ENCODE assay signal across 8 cellular contexts in the genomic region with DNA sequence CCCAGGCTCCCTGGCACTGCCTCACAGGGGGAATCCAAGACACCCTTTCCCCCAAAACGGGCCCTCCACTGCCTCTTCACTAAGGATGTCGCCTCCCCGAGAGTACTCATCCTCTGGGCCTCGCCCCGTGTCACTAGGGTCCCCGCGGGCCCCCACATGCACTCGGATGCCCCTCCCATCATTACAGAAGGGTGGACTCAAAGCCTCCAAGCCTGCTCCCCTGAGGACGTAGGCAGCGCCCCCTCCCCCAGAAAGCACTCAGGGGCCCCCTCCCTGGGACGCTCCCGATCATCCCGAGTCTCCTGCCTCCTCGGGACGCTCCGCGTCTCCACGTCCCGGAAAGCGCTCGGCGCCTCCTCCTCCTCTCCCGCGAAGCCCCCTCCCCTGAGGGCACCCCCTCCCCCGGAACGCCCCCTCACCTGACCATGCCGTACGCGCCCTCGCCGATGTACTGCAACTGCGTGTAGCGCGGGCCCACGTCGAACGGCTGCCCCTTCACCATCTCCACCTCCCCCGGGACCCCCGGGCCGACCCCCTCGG. TPM values are rescaled to one million over a fixed set of nuclear protein-coding genes. Genes with fewer than 3 reads are reported as not detected.
DNase-seq lines count a peak whose midpoint lies in the region; ATAC-seq and TF ChIP-seq lines count a peak whose summit lies in the region.

No MANE protein-coding gene starts in this region.

- H3K79me2 ChIP-seq in OCI-LY7 (ENCODE audit: insufficient read depth, low read depth, low read length) = no peaks in the 10 kb centered on the region

- H3K4me1 Mint-ChIP-seq in central memory CD8-positive, alpha-beta T cell = peaks cover 15% of the 10 kb centered on the region

- peak overlapping the region; percentile 71 for H3K27ac Mint-ChIP-seq in central memory CD8-positive, alpha-beta T cell (ENCODE audit: low read depth)

- H3K4me2 ChIP-seq in OCI-LY7 (ENCODE audit: low read length) = peak overlapping the region; percentile 81

- H3K27me3 Mint-ChIP-seq in central memory CD8-positive, alpha-beta T cell = no peaks in the 10 kb centered on the region

- TF ChIP-seq CTCF in OCI-LY7 (conservative IDR thresholded peaks at IDR 0.05; ENCODE audit: low read length) = no peak
- no peak for TF ChIP-seq CTCF in lung (IDR thresholded peaks at IDR 0.05; ENCODE audit: control extremely low read depth, extremely low read depth)
- no peak for TF ChIP-seq CTCF in thyroid gland (IDR thresholded peaks at IDR 0.05)

- no peaks in the 10 kb centered on the region for H3K9me2 ChIP-seq in OCI-LY7 (ENCODE audit: insufficient read depth, low read length)

- no TSS peak for BruUV-seq in OCI-LY7 (replicated peaks; lab: Mats Ljungman, UMichigan)

- H2AFZ ChIP-seq in OCI-LY7 (ENCODE audit: low read length) = peak overlapping the region; percentile 63; the same call in 1 of the 2 replicates

- H3K27me3 ChIP-seq in lung (ENCODE audit: control insufficient read depth, insufficient read depth) (no peaks in the 10 kb centered on the region), thyroid gland (no peaks in the 10 kb centered on the region)

- no peaks in the 10 kb centered on the region for H3K9me3 ChIP-seq in OCI-LY7 (ENCODE audit: low read length)
- no peaks in the 10 kb centered on the region for H3K9me3 ChIP-seq in lung (ENCODE audit: control insufficient read depth in 2 of 2, insufficient read depth in 1 of 2, low read length in 1 of 2)
- H3K9me3 ChIP-seq in thyroid gland = no peaks in the 10 kb centered on the region

- ATAC-seq in GM18505 (IDR thresholded peaks at IDR 0.05; ENCODE audit: unreplicated experiment) (peak; percentile 3), lung (ENCODE audit: insufficient read depth, low FRiP score) (no peak)
- peak; percentile 54 for ATAC-seq in central memory CD8-positive, alpha-beta T cell (replicated peaks; ENCODE audit: extremely low read depth, poor library complexity, severe bottlenecking)

- peak overlapping the region; percentile 71 for H3K4me3 ChIP-seq in OCI-LY7 (ENCODE audit: low read depth, low read length, poor library complexity, severe bottlenecking)
- H3K4me3 ChIP-seq in lung = peak overlapping the region; percentile 87
- H3K4me3 ChIP-seq in thyroid gland (replicated peaks in 1 of 3) = peak overlapping the region; percentile 31 to 84 (median 72)

- no peaks in the 10 kb centered on the region for H3K9me3 Mint-ChIP-seq in central memory CD8-positive, alpha-beta T cell

- no peaks in the 10 kb centered on the region for H4K20me1 ChIP-seq in OCI-LY7 (ENCODE audit: insufficient read depth, low read length)

- no peaks in the 10 kb centered on the region for H3K36me3 ChIP-seq in OCI-LY7 (ENCODE audit: insufficient read depth, low read length)
- peaks cover 0 to 16% of the 10 kb centered on the region in 2 donors for H3K36me3 ChIP-seq in lung (ENCODE audit: control insufficient read depth in 2 of 2, insufficient read depth in 2 of 2, low read length in 2 of 2)
- H3K36me3 ChIP-seq in thyroid gland = peaks cover 8 to 9% of the 10 kb centered on the region in 2 donors

- TF ChIP-seq POLR2A in GM18505 (IDR thresholded peaks at IDR 0.05; ENCODE audit: borderline replicate concordance, extremely low read depth, insufficient read depth, insufficient read length) = no peak
- TF ChIP-seq POLR2A in thyroid gland (IDR thresholded peaks at IDR 0.05) = no peak

- WGBS in lung, 2 donors = 1 to 3% methylated on average over 37 to 41 of the region's 41 CpGs
- WGBS in thyroid gland, 2 donors = 1 to 8% methylated on average over 8 to 23 of the region's 41 CpGs

- intact Hi-C loops in OCI-LY7 (cut with micrococcal nuclease; ENCODE audit: unreplicated experiment) = no loop called here
- intact Hi-C loops in thyroid gland (cut with DNase I) = no loop called here

- DNase-seq in OCI-LY7 (ENCODE audit: low spot score) (peak; percentile 16), lung (ENCODE audit: low spot score) (no peak), thyroid gland (no peak), dedifferentiated amniotic fluid mesenchymal stem cell (ENCODE audit: extremely low spot score) (no peak), cerebellar nuclear complex (lab: John Stamatoyannopoulos, UW) (no peak), NCI-H1105 treated with DMSO at 0.1 percent for 48 hours (lab: John Stamatoyannopoulos, UW) (no peak)
- no peak for DNase-seq in central memory CD8-positive, alpha-beta T cell (ENCODE audit: low spot score in 2 of 2)

- peak overlapping the region; percentile 82 for H3K4me3 Mint-ChIP-seq in central memory CD8-positive, alpha-beta T cell

- H3K36me3 Mint-ChIP-seq in central memory CD8-positive, alpha-beta T cell (ENCODE audit: insufficient read depth) = peaks cover 7% of the 10 kb centered on the region

- CTCF ChIA-PET in OCI-LY7 (lab: Charles Lee; ENCODE audit: unreplicated experiment) = no interaction called here

- no peak overlapping the region for H3K27ac ChIP-seq in OCI-LY7 (ENCODE audit: low read depth, low read length, poor library complexity, severe bottlenecking)
- peak overlapping the region; percentile 60 to 86 for H3K27ac ChIP-seq in lung (ENCODE audit: low read depth in 1 of 2, low read length in 1 of 2)
- H3K27ac ChIP-seq in thyroid gland = peak overlapping the region; percentile 30 to 95 (median 91)

- peaks cover 16% of the 10 kb centered on the region for H3K4me1 ChIP-seq in OCI-LY7 (ENCODE audit: insufficient read depth, low read length, poor library complexity, severe bottlenecking)
- H3K4me1 ChIP-seq in lung (ENCODE audit: control insufficient read depth in 2 of 2, insufficient read depth in 2 of 2, low read length in 2 of 2) = peaks cover 0 to 7% of the 10 kb centered on the region in 2 donors
- peaks cover 16 to 28% of the 10 kb centered on the region in 2 donors for H3K4me1 ChIP-seq in thyroid gland

- POLR2A ChIA-PET in OCI-LY7 (lab: Charles Lee) = interaction anchor here (1.1 kb wide), 1 partner anchor 8 kb away, joined by 5 read pairs; no protein-coding TSS in a partner anchor

RNA-seq across cellular contexts. Expression of gene MAPK3, which starts 0.3 kb away (rescaled TPM):
- 9.9 and 25.3 TPM in 2 replicates for total RNA-seq in OCI-LY7 (2014; rRNA removed; shearing (Covaris generic))
- 30.1 and 34.6 TPM in 2 replicates for total RNA-seq in OCI-LY7 (2022)
- 10 to 100 TPM; 50.3 to 96.7 TPM for total RNA-seq in lung
- polyA plus RNA-seq in lung = 10 to 100 TPM; 65.7 to 83.8 TPM
- 10 to 100 TPM; 31.5 to 90.6 (median 51.5) TPM for total RNA-seq in thyroid gland

RNA-seq across cellular contexts. Expression of gene GDPD3, which starts 9.4 kb away (rescaled TPM):
- 1.8 and 2.0 TPM in 2 replicates for total RNA-seq in OCI-LY7 (2014; rRNA removed; shearing (Covaris generic))
- total RNA-seq in OCI-LY7 (2022) (5.0 and 5.2 TPM in 2 replicates), lung (1 to 10 TPM; 5.1 to 5.8 TPM), thyroid gland (1 to 10 TPM in 2 of 4 donors, under 1 TPM in 1, not detected in 1; 0.68 to 1.6 (median 1.2) TPM)
- polyA plus RNA-seq in lung = 1 to 10 TPM; 4.1 to 6.0 TPM

RNA-seq across cellular contexts. Expression of gene YPEL3, which starts 26.7 kb away (rescaled TPM):
- 17.5 and 18.6 TPM in 2 replicates for total RNA-seq in OCI-LY7 (2014; rRNA removed; shearing (Covaris generic))
- 34.5 and 50.6 TPM in 2 replicates for total RNA-seq in OCI-LY7 (2022)
- total RNA-seq in lung = 10 to 100 TPM; 56.2 to 69.0 TPM
- 100 to 1,000 TPM; 118 to 208 TPM for polyA plus RNA-seq in lung
- 100 to 1,000 TPM in 1 of 4 donors, 10 to 100 TPM in 3; 32.4 to 372 (median 68.0) TPM for total RNA-seq in thyroid gland

RNA-seq across cellular contexts. Expression of gene TBX6, which starts 31.0 kb away (rescaled TPM):
- 0.77 and 1.4 TPM in 2 replicates for total RNA-seq in OCI-LY7 (2014; rRNA removed; shearing (Covaris generic))
- total RNA-seq in OCI-LY7 (2022) = 3.7 and 4.5 TPM in 2 replicates
- 1 to 10 TPM in 1 of 2 donors, under 1 TPM in 1; 0.60 to 1.7 TPM for total RNA-seq in lung
- 1 to 10 TPM; 1.1 to 1.6 TPM for polyA plus RNA-seq in lung
- total RNA-seq in thyroid gland = 1 to 10 TPM; 1.6 to 3.3 (median 2.4) TPM

RNA-seq across cellular contexts. Expression of gene PPP4C, which starts 46.9 kb away (rescaled TPM):
- total RNA-seq in OCI-LY7 (2014; rRNA removed; shearing (Covaris generic)) = 137 and 144 TPM in 2 replicates
- 124 and 130 TPM in 2 replicates for total RNA-seq in OCI-LY7 (2022)
- 10 to 100 TPM; 51.7 to 90.7 TPM for total RNA-seq in lung
- 100 to 1,000 TPM; 113 to 143 TPM for polyA plus RNA-seq in lung
- 10 to 100 TPM; 43.6 to 59.9 (median 50.8) TPM for total RNA-seq in thyroid gland
